Comparison of ENCODE assay signal across 21 cellular contexts in the genomic region with DNA sequence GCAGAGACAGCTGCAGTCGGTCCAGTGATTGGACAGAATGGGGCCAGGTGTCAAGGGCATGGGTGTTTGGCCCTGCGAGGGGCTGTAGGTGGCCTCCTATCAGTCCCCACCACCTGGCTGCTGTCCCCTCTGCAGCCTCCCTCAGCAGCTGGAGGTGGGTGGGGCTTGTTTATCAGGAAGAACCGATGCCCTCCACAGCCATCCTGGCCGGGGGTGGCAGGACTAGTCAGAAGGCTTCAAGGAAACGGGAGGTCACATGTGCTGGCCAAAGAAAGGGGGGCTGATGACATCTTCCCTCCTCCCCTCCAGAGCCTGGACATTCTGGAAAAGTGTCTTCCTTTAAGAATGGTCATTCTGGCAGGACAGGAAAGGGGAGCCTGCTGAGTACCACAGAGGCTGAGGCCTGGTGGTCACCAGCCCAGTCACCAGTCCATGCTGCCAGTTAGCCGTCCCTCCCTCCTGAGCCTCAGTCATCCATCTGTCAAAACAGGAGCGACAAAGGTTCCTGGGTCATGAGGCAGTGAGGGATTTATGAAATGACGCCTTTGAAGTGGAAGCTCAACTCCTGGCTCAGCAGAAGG. TPM values are rescaled to one million over a fixed set of nuclear protein-coding genes. Genes with fewer than 3 reads are reported as not detected.
A peak's percentile ranks its signal among the peaks of the same experiment; 100 is the strongest.
DNase-seq lines count a peak whose midpoint lies in the region; ATAC-seq, FAIRE-seq and TF ChIP-seq lines count a peak whose summit lies in the region.
"Had no signal": no experiment of that assay in that cellular context is flagged by ENCODE, and none has a peak within 500 bp of the region (broad histone marks: within the 10 kb centered on the region; RNA-seq: fewer than 3 reads in every experiment).

No MANE protein-coding gene starts in this region.

- no peak overlapping the region for H3K4me3 ChIP-seq in H1 (ENCODE audit: extremely low read depth in 1 of 4, insufficient read depth in 2 of 4, low read depth in 3 of 4, low read length in 4 of 4)
- no peak overlapping the region for H3K4me3 ChIP-seq in MM.1S (ENCODE audit: low read length)
- H3K4me3 ChIP-seq: heart right ventricle, sigmoid colon, upper lobe of right lung had no signal

- no peak overlapping the region for H3K23ac ChIP-seq in H1 (ENCODE audit: insufficient read length)

- H3K36me3 ChIP-seq in H1 (ENCODE audit: control insufficient read depth in 2 of 4, insufficient read depth in 4 of 4, low read length in 3 of 4): no peaks in the 10 kb centered on the region
- H3K36me3 ChIP-seq in MM.1S (replicated peaks; ENCODE audit: insufficient read depth, low read length): no peaks in the 10 kb centered on the region

- H3K14ac ChIP-seq in H1 (ENCODE audit: insufficient read length): no peak overlapping the region

- H3K4me1 ChIP-seq in H1 (replicated peaks in 1 of 4; ENCODE audit: control insufficient read depth in 3 of 4, insufficient read depth in 4 of 4, low read length in 3 of 4): peaks cover 4 to 11% (median 6%) of the 10 kb centered on the region in 4 experiments
- H3K4me1 ChIP-seq in MM.1S (ENCODE audit: low read length): no peaks in the 10 kb centered on the region

- peaks cover 0 to 11% (median 8%) of the 10 kb centered on the region in 4 experiments; a peak in 4 of 7 replicates for H3K27me3 ChIP-seq in H1 (replicated peaks in 1 of 4; ENCODE audit: control insufficient read depth in 3 of 4, extremely low read depth in 1 of 4, insufficient read depth in 3 of 4, low read length in 3 of 4)
- no peaks in the 10 kb centered on the region for H3K27me3 ChIP-seq in MM.1S (replicated peaks; ENCODE audit: insufficient read depth, low read length)
- H3K27me3 ChIP-seq: heart right ventricle, sigmoid colon, upper lobe of right lung had no signal

- WGBS in H1 (ENCODE audit: extremely low coverage in 1 of 2, insufficient coverage in 1 of 2, insufficient read length in 1 of 2, insufficient replicate concordance in 2 of 2, low coverage in 1 of 2, low lambda C conversion rate in 2 of 2, missing lambda C conversion rate in 1 of 2), 2 experiments: 83% methylated on average over 8 of the region's 8 CpGs; no CpG with 5 or more reads in 1 of the 2 experiments

- no peaks in the 10 kb centered on the region for H3K27me3 Mint-ChIP-seq in nephron (ENCODE audit: low read depth)
- H3K27me3 Mint-ChIP-seq: activated CD4-positive, alpha-beta memory T cell treated with anti-CD3 and anti-CD28 coated beads for 36 hours; central memory CD8-positive, alpha-beta T cell; stimulated activated naive CD8-positive, alpha-beta T cell treated with anti-CD3 and anti-CD28 coated beads, Interleukin-15, Interleukin-2, amounts not matched to agents 100 ng/mL and 50 ng/mL, for 24 hours had no signal

- POLR2A ChIA-PET in H1 (lab: Charles Lee; ENCODE audit: partially characterized antibody): no interaction called here

- H3K23me2 ChIP-seq in H1 (ENCODE audit: low read depth, low read length): peaks cover 9% of the 10 kb centered on the region; the same call in 1 of the 2 replicates

- DNase-seq in ELR (ENCODE audit: low read depth): peak; percentile 34
- peak; percentile 92 for DNase-seq in OCI-M1 (lab: John Stamatoyannopoulos, UW)
- no peak for DNase-seq in H1 (ENCODE audit: low read depth in 1 of 2, low spot score in 2 of 2)
- DNase-seq in MM.1S: no peak
- DNase-seq in NCI-H526 (lab: John Stamatoyannopoulos, UW): no peak
- no peak for DNase-seq in SHP77 treated with DMSO at 0.1 percent for 48 hours (lab: John Stamatoyannopoulos, UW)
- DNase-seq: activated CD4-positive, alpha-beta memory T cell treated with anti-CD3 and anti-CD28 coated beads for 36 hours; activated T-cell treated with anti-CD3 and anti-CD28 coated beads for 4 hours; heart right ventricle; naive thymus-derived CD4-positive, alpha-beta T cell; NCI-H187 treated with DMSO at 0.1 percent for 48 hours; NCI-H446 treated with DMSO at 0.1 percent for 48 hours; sigmoid colon; upper lobe of right lung had no signal

- H2AFZ ChIP-seq in H1 (ENCODE audit: low read length) (no peak overlapping the region), MM.1S (ENCODE audit: low read length) (no peak overlapping the region)

- peaks cover 33% of the 10 kb centered on the region for H3K36me3 Mint-ChIP-seq in nephron (ENCODE audit: low read depth)

- no peaks in the 10 kb centered on the region for H3K9me3 Mint-ChIP-seq in nephron
- H3K9me3 Mint-ChIP-seq: activated CD4-positive, alpha-beta memory T cell treated with anti-CD3 and anti-CD28 coated beads for 36 hours; central memory CD8-positive, alpha-beta T cell; naive thymus-derived CD4-positive, alpha-beta T cell; stimulated activated naive CD8-positive, alpha-beta T cell treated with anti-CD3 and anti-CD28 coated beads, Interleukin-15, Interleukin-2, amounts not matched to agents 100 ng/mL and 50 ng/mL, for 24 hours had no signal

- no peak for TF ChIP-seq CTCF in H1 (IDR thresholded peaks at IDR 0.05; ENCODE audit: control extremely low read depth in 1 of 3, insufficient read depth in 1 of 3, low read depth in 1 of 3, low read length in 3 of 3)
- no peak for TF ChIP-seq CTCF in nephron (IDR thresholded peaks at IDR 0.05; ENCODE audit: unreplicated experiment in 3 of 3)
- TF ChIP-seq CTCF in MM.1S (IDR thresholded peaks at IDR 0.05; ENCODE audit: low read length): no peak

- no peaks in the 10 kb centered on the region for H3K9me2 ChIP-seq in MM.1S (replicated peaks; ENCODE audit: insufficient read depth, low read length)

- H3F3A ChIP-seq in MM.1S (ENCODE audit: insufficient read depth, low read length): no peaks in the 10 kb centered on the region

- CTCF ChIA-PET in H1 (lab: Charles Lee; ENCODE audit: partially characterized antibody): no interaction called here

- H3K4me2 ChIP-seq in H1 (ENCODE audit: insufficient read depth in 1 of 2, low read depth in 2 of 2, low read length in 2 of 2) (no peak overlapping the region), MM.1S (ENCODE audit: low read depth, low read length) (no peak overlapping the region)

- H3K79me1 ChIP-seq in H1 (ENCODE audit: low read depth, low read length): no peaks in the 10 kb centered on the region

- H2BK120ac ChIP-seq in H1 (replicated peaks; ENCODE audit: low read depth, low read length): no peak overlapping the region

- FAIRE-seq in H1 (lab: Jason Lieb, UNC): no peak
- FAIRE-seq: H54, islet of Langerhans had no signal

- H4K8ac ChIP-seq in H1 (ENCODE audit: extremely low read depth, insufficient read depth, low read length): no peak overlapping the region

- H2BK5ac ChIP-seq in H1 (ENCODE audit: low read depth, low read length): no peak overlapping the region

- peak overlapping the region in 2 of 3 experiments; percentile 14 to 77 for H3K4me3 Mint-ChIP-seq in nephron
- H3K4me3 Mint-ChIP-seq: activated CD4-positive, alpha-beta memory T cell treated with anti-CD3 and anti-CD28 coated beads for 36 hours; central memory CD8-positive, alpha-beta T cell; stimulated activated naive CD8-positive, alpha-beta T cell treated with anti-CD3 and anti-CD28 coated beads, Interleukin-15, Interleukin-2, amounts not matched to agents 100 ng/mL and 50 ng/mL, for 24 hours had no signal

- TF ChIP-seq POLR2A in H1 (IDR thresholded peaks at IDR 0.05; ENCODE audit: control extremely low read depth in 1 of 2, low read depth in 2 of 2, low read length in 2 of 2): no peak

- H3K4me1 Mint-ChIP-seq in nephron: peaks cover 45% of the 10 kb centered on the region

- H2BK12ac ChIP-seq in H1 (ENCODE audit: low read depth, low read length): no peak overlapping the region

- H3K9me3 ChIP-seq in H1 (ENCODE audit: insufficient read depth in 2 of 2, low read depth in 1 of 2, low read length in 1 of 2): no peaks in the 10 kb centered on the region
- no peaks in the 10 kb centered on the region for H3K9me3 ChIP-seq in MM.1S (replicated peaks; ENCODE audit: insufficient read depth, low read length)
- H3K9me3 ChIP-seq: heart right ventricle, sigmoid colon, upper lobe of right lung had no signal

- peak overlapping the region in 1 of 3 experiments; percentile 69 for H3K27ac Mint-ChIP-seq in nephron
- H3K27ac Mint-ChIP-seq: activated CD4-positive, alpha-beta memory T cell treated with anti-CD3 and anti-CD28 coated beads for 36 hours; naive thymus-derived CD4-positive, alpha-beta T cell; stimulated activated naive CD8-positive, alpha-beta T cell treated with anti-CD3 and anti-CD28 coated beads, Interleukin-15, Interleukin-2, amounts not matched to agents 100 ng/mL and 50 ng/mL, for 24 hours had no signal

- no peak for ATAC-seq in HG02678 (IDR thresholded peaks at IDR 0.05; ENCODE audit: unreplicated experiment)
- ATAC-seq: heart right ventricle; naive thymus-derived CD4-positive, alpha-beta T cell; Right ventricle myocardium inferior; upper lobe of right lung had no signal

- H4K5ac ChIP-seq in H1 (ENCODE audit: insufficient read length, low read depth, low read length): no peak overlapping the region

- no peak overlapping the region for H2BK15ac ChIP-seq in H1 (ENCODE audit: low read length)

- H4K20me1 ChIP-seq in H1 (replicated peaks in 1 of 2; ENCODE audit: control insufficient read depth in 1 of 2, insufficient read depth in 2 of 2, low read length in 2 of 2): peaks cover 0 to 10% of the 10 kb centered on the region in 2 experiments
- no peaks in the 10 kb centered on the region for H4K20me1 ChIP-seq in MM.1S (ENCODE audit: insufficient read depth, low read length)

- no peak overlapping the region for H3K56ac ChIP-seq in H1 (replicated peaks; ENCODE audit: insufficient read length, low read depth, low read length)

- no peak overlapping the region for H2BK20ac ChIP-seq in H1 (ENCODE audit: low read length)

- no peak for TF ChIP-seq EP300 in H1 (IDR thresholded peaks at IDR 0.05; ENCODE audit: borderline replicate concordance in 1 of 2, low read depth in 2 of 2, low read length in 2 of 2)

- TF ChIP-seq RAD21 in H1 (IDR thresholded peaks at IDR 0.05 in 1 of 2, conservative IDR thresholded peaks at IDR 0.05 in 1 of 2; ENCODE audit: low read depth in 2 of 2, low read length in 2 of 2): no peak

- H3K79me2 ChIP-seq in H1 (ENCODE audit: control insufficient read depth in 1 of 2, insufficient read depth in 2 of 2, low read length in 2 of 2): no peaks in the 10 kb centered on the region
- H3K79me2 ChIP-seq in MM.1S (ENCODE audit: low read length): no peaks in the 10 kb centered on the region

- H3K18ac ChIP-seq in H1 (ENCODE audit: extremely low read depth, low read length): no peak overlapping the region

- H4K91ac ChIP-seq in H1 (replicated peaks; ENCODE audit: insufficient read length, low read length): no peak overlapping the region

- H3K9ac ChIP-seq in H1 (replicated peaks in 1 of 4; ENCODE audit: extremely low read depth in 1 of 4, low read depth in 3 of 4, low read length in 3 of 4): no peak overlapping the region
- no peak overlapping the region for H3K9ac ChIP-seq in MM.1S (ENCODE audit: low read length)

- H3K27ac ChIP-seq in H1 (ENCODE audit: low read depth, low read length) (no peak overlapping the region), MM.1S (ENCODE audit: low read length) (no peak overlapping the region)
- H3K27ac ChIP-seq: sigmoid colon, upper lobe of right lung had no signal

- H3K4ac ChIP-seq in H1 (replicated peaks; ENCODE audit: insufficient read length, low read depth, low read length): no peak overlapping the region

- H2AK5ac ChIP-seq in H1 (ENCODE audit: low read depth, low read length): no peak overlapping the region

RNA-seq across cellular contexts. Expression of a gene that starts 4.1 kb away (rescaled TPM):
- 15.0 and 15.1 TPM in 2 replicates for total RNA-seq in H1 (2021; fragmentation: NEBNext Ultra II Directional; extraction: Animal tissue kit (Norgen Biotek cat#: 25700))
- polyA plus RNA-seq in H1 (2011; rRNA removed): 7.5 and 9.4 TPM in 2 replicates
- 10.8 TPM for polyA plus RNA-seq in H1 (2011; cell fraction: cytosol; rRNA removed)
- polyA plus RNA-seq in H1 (2011; cell fraction: nucleus; rRNA removed): 9.0 TPM
- polyA plus RNA-seq in H1 (2012, experiment 1 of 2): 10.0 to 13.5 TPM (median 11.2 TPM) in 4 replicates
- polyA plus RNA-seq in H1 (2012, experiment 2 of 2): 4.4 TPM
- polyA plus RNA-seq in H1 (2013, experiment 1 of 2): 23.0 TPM
- polyA plus RNA-seq in H1 (2013, experiment 2 of 2): 25.0 TPM
- polyA minus RNA-seq in H1 (2011; rRNA and poly(A)+ RNA removed): 8.2 and 10.5 TPM in 2 replicates
- polyA minus RNA-seq in H1 (2011; cell fraction: cytosol; rRNA and poly(A)+ RNA removed): 7.8 TPM
- polyA minus RNA-seq in H1 (2011; cell fraction: nucleus; rRNA and poly(A)+ RNA removed): 10.8 TPM

RNA-seq across cellular contexts. Expression of a gene that starts 29.1 kb away (rescaled TPM):
- 84.8 and 90.8 TPM in 2 replicates for total RNA-seq in H1 (2021; fragmentation: NEBNext Ultra II Directional; extraction: Animal tissue kit (Norgen Biotek cat#: 25700))
- polyA plus RNA-seq in H1 (2011; rRNA removed): 37.5 and 45.8 TPM in 2 replicates
- 58.8 TPM for polyA plus RNA-seq in H1 (2011; cell fraction: cytosol; rRNA removed)
- 25.7 TPM for polyA plus RNA-seq in H1 (2011; cell fraction: nucleus; rRNA removed)
- 50.7 to 74.2 TPM (median 56.9 TPM) in 4 replicates for polyA plus RNA-seq in H1 (2012, experiment 1 of 2)
- 17.7 TPM for polyA plus RNA-seq in H1 (2012, experiment 2 of 2)
- polyA plus RNA-seq in H1 (2013, experiment 1 of 2): 69.7 TPM
- 71.0 TPM for polyA plus RNA-seq in H1 (2013, experiment 2 of 2)
- polyA minus RNA-seq in H1 (2011; rRNA and poly(A)+ RNA removed): 50.4 and 52.9 TPM in 2 replicates
- polyA minus RNA-seq in H1 (2011; cell fraction: cytosol; rRNA and poly(A)+ RNA removed): 36.8 TPM
- polyA minus RNA-seq in H1 (2011; cell fraction: nucleus; rRNA and poly(A)+ RNA removed): 25.2 TPM

RNA-seq across cellular contexts. Expression of a gene that starts 29.5 kb away (rescaled TPM):
- total RNA-seq in H1 (2021; fragmentation: NEBNext Ultra II Directional; extraction: Animal tissue kit (Norgen Biotek cat#: 25700)): 56.4 and 59.4 TPM in 2 replicates
- polyA plus RNA-seq in H1 (2011; rRNA removed): 78.8 and 83.5 TPM in 2 replicates
- polyA plus RNA-seq in H1 (2011; cell fraction: cytosol; rRNA removed): 65.3 TPM
- polyA plus RNA-seq in H1 (2011; cell fraction: nucleus; rRNA removed): 62.6 TPM
- 47.0 to 68.1 TPM (median 61.5 TPM) in 4 replicates for polyA plus RNA-seq in H1 (2012, experiment 1 of 2)
- 10.2 TPM for polyA plus RNA-seq in H1 (2012, experiment 2 of 2)
- 36.8 TPM for polyA plus RNA-seq in H1 (2013, experiment 1 of 2)
- 34.7 TPM for polyA plus RNA-seq in H1 (2013, experiment 2 of 2)
- 191 and 211 TPM in 2 replicates for polyA minus RNA-seq in H1 (2011; rRNA and poly(A)+ RNA removed)
- polyA minus RNA-seq in H1 (2011; cell fraction: cytosol; rRNA and poly(A)+ RNA removed): 55.7 TPM
- polyA minus RNA-seq in H1 (2011; cell fraction: nucleus; rRNA and poly(A)+ RNA removed): 60.1 TPM

RNA-seq across cellular contexts. Expression of a gene that starts 49.1 kb away (rescaled TPM):
- total RNA-seq in H1 (2021; fragmentation: NEBNext Ultra II Directional; extraction: Animal tissue kit (Norgen Biotek cat#: 25700)): not detected in 2 replicates
- polyA plus RNA-seq in H1 (2011; rRNA removed): not detected in 2 replicates
- not detected for polyA plus RNA-seq in H1 (2011; cell fraction: cytosol; rRNA removed)
- not detected for polyA plus RNA-seq in H1 (2011; cell fraction: nucleus; rRNA removed)
- not detected in 4 replicates for polyA plus RNA-seq in H1 (2012, experiment 1 of 2)
- not detected for polyA plus RNA-seq in H1 (2012, experiment 2 of 2)
- 0.04 TPM for polyA plus RNA-seq in H1 (2013, experiment 1 of 2)
- polyA plus RNA-seq in H1 (2013, experiment 2 of 2): 0.02 TPM
- not detected in 2 replicates for polyA minus RNA-seq in H1 (2011; rRNA and poly(A)+ RNA removed)
- not detected for polyA minus RNA-seq in H1 (2011; cell fraction: cytosol; rRNA and poly(A)+ RNA removed)
- not detected for polyA minus RNA-seq in H1 (2011; cell fraction: nucleus; rRNA and poly(A)+ RNA removed)

Comparison
In these comparisons a context has a peak if more than half of its experiments do, and no peak if none do; other contexts are left out.
1. DNase-seq: peak in ELR (single experiment) and OCI-M1 (single experiment); none in H1 (0 of 2), MM.1S (single experiment), NCI-H526 (0 of 2) and SHP77 treated with DMSO at 0.1 percent for 48 hours (single experiment).